ENCODE assay signal across 14 cellular contexts in genomic region chr7:72336887-72337821, GRCh38.
DNase-seq lines count a peak whose midpoint lies in the region; ATAC-seq and TF ChIP-seq lines count a peak whose summit lies in the region.
"Had no signal": no experiment of that assay in that cellular context is flagged by ENCODE, and none has a peak within 500 bp of the region (broad histone marks: within the 10 kb centered on the region; RNA-seq: fewer than 3 reads in every experiment).

No MANE protein-coding gene starts in this region.

- H3K27me3 Mint-ChIP-seq in stimulated activated naive B cell treated with anti-CD40 and anti-IgM and Interleukin-4, amounts not matched to agents 10 μg/mL and 1 μg/mL and 100 μg/mL, for 72 hours: peaks cover 53 to 63% of the 10 kb centered on the region in 2 donors
- no peaks in the 10 kb centered on the region for H3K27me3 Mint-ChIP-seq in Caco-2 (ENCODE audit: insufficient read depth, unreplicated experiment)

- intact Hi-C loops in left cardiac atrium (cut with DNase I) (no loop called here), Caco-2 (cut with micrococcal nuclease; ENCODE audit: unreplicated experiment) (no loop called here)

- H3K36me3 Mint-ChIP-seq in stimulated activated naive B cell treated with anti-CD40 and anti-IgM and Interleukin-4, amounts not matched to agents 10 μg/mL and 1 μg/mL and 100 μg/mL, for 72 hours: peaks cover 0 to 5% of the 10 kb centered on the region in 2 donors
- no peaks in the 10 kb centered on the region for H3K36me3 Mint-ChIP-seq in Caco-2 (ENCODE audit: insufficient read depth, unreplicated experiment)
- H3K36me3 Mint-ChIP-seq: activated CD4-positive, alpha-beta memory T cell treated with anti-CD3 and anti-CD28 coated beads for 36 hours had no signal

- H3K27ac ChIP-seq in cardiac muscle cell: no peak overlapping the region
- no peak overlapping the region for H3K27ac ChIP-seq in WERI-Rb-1

- CTCF ChIA-PET in Caco-2 (lab: Charles Lee): no interaction called here

- peaks cover 15 to 17% of the 10 kb centered on the region in 2 donors for H3K9me3 Mint-ChIP-seq in stimulated activated naive B cell treated with anti-CD40 and anti-IgM and Interleukin-4, amounts not matched to agents 10 μg/mL and 1 μg/mL and 100 μg/mL, for 72 hours
- peaks cover 10% of the 10 kb centered on the region for H3K9me3 Mint-ChIP-seq in Caco-2 (ENCODE audit: unreplicated experiment)

- peaks cover 5 to 8% of the 10 kb centered on the region in 2 donors for H3K4me1 Mint-ChIP-seq in stimulated activated naive B cell treated with anti-CD40 and anti-IgM and Interleukin-4, amounts not matched to agents 10 μg/mL and 1 μg/mL and 100 μg/mL, for 72 hours
- no peaks in the 10 kb centered on the region for H3K4me1 Mint-ChIP-seq in Caco-2 (ENCODE audit: low read depth, unreplicated experiment)

- no peak for TF ChIP-seq CTCF in cardiac muscle cell (IDR thresholded peaks at IDR 0.05; ENCODE audit: low read depth, low read length)
- no peak for TF ChIP-seq CTCF in WERI-Rb-1 (IDR thresholded peaks at IDR 0.05; ENCODE audit: low read depth, low read length)
- no peak for TF ChIP-seq CTCF in Caco-2 (IDR thresholded peaks at IDR 0.05; ENCODE audit: insufficient read depth in 1 of 2, low read depth in 1 of 2, low read length in 1 of 2, severe bottlenecking in 1 of 2, unreplicated experiment in 1 of 2)

- POLR2A ChIA-PET in Caco-2 (lab: Charles Lee): no interaction called here

- H3K4me1 ChIP-seq in cardiac muscle cell (ENCODE audit: low read depth) (peaks cover 4% of the 10 kb centered on the region), iPS-15b (ENCODE audit: control insufficient read depth, insufficient read depth, low read length) (peaks cover 2% of the 10 kb centered on the region), Caco-2 (no peaks in the 10 kb centered on the region)

- peak overlapping the region; percentile 62 for H3K9ac ChIP-seq in iPS-15b (ENCODE audit: low read depth, low read length)

- no TSS peak for BruUV-seq in Caco-2 (replicated peaks; lab: Mats Ljungman, UMichigan)

- H3K9me3 ChIP-seq in cardiac muscle cell (ENCODE audit: low read depth) (no peaks in the 10 kb centered on the region), WERI-Rb-1 (ENCODE audit: severe bottlenecking) (no peaks in the 10 kb centered on the region), iPS-15b (ENCODE audit: control insufficient read depth, insufficient read depth, low read length) (no peaks in the 10 kb centered on the region), Caco-2 (no peaks in the 10 kb centered on the region)

- peaks cover 46% of the 10 kb centered on the region for H3K27me3 ChIP-seq in cardiac muscle cell
- H3K27me3 ChIP-seq in WERI-Rb-1 (ENCODE audit: insufficient read depth, low read depth, severe bottlenecking): peaks cover 58% of the 10 kb centered on the region
- H3K27me3 ChIP-seq in iPS-15b (ENCODE audit: control insufficient read depth, insufficient read depth, low read length): peaks cover 30% of the 10 kb centered on the region
- no peaks in the 10 kb centered on the region for H3K27me3 ChIP-seq in Caco-2 (replicated peaks; ENCODE audit: control insufficient read depth, insufficient read depth, low read length)

- ATAC-seq in left cardiac atrium: no peak
- no peak for ATAC-seq in stimulated activated naive B cell treated with anti-CD40 and anti-IgM and Interleukin-4, amounts not matched to agents 10 μg/mL and 1 μg/mL and 100 μg/mL, for 72 hours (replicated peaks)
- ATAC-seq: activated naive CD4-positive, alpha-beta T cell treated with anti-CD3 and anti-CD28 coated beads, Interleukin-2, amount 50 U/mL, for 72 hours had no signal

- H3K4me3 Mint-ChIP-seq in stimulated activated naive B cell treated with anti-CD40 and anti-IgM and Interleukin-4, amounts not matched to agents 10 μg/mL and 1 μg/mL and 100 μg/mL, for 72 hours: peak overlapping the region in 1 of 2 donors; percentile 29
- no peak overlapping the region for H3K4me3 Mint-ChIP-seq in Caco-2 (ENCODE audit: unreplicated experiment)
- H3K4me3 Mint-ChIP-seq: activated CD4-positive, alpha-beta memory T cell treated with anti-CD3 and anti-CD28 coated beads for 36 hours had no signal

- no peaks in the 10 kb centered on the region for H3K36me3 ChIP-seq in cardiac muscle cell
- no peaks in the 10 kb centered on the region for H3K36me3 ChIP-seq in WERI-Rb-1
- H3K36me3 ChIP-seq in iPS-15b (ENCODE audit: control insufficient read depth, insufficient read depth, low read length): no peaks in the 10 kb centered on the region
- no peaks in the 10 kb centered on the region for H3K36me3 ChIP-seq in Caco-2 (ENCODE audit: control insufficient read depth, insufficient read depth, low read length)

- DNase-seq in cardiac muscle cell (ENCODE audit: low read depth in 1 of 2, low spot score in 1 of 2): peak in 1 of 2 donors; percentile 13
- DNase-seq in left cardiac atrium: no peak
- no peak for DNase-seq in WERI-Rb-1
- DNase-seq in stimulated activated naive B cell treated with anti-CD40 and anti-IgM and Interleukin-4, amounts not matched to agents 10 μg/mL and 1 μg/mL and 100 μg/mL, for 72 hours: no peak
- DNase-seq in NK-92 (lab: John Stamatoyannopoulos, UW; ENCODE audit: unreplicated experiment): no peak
- DNase-seq in Caco-2: no peak
- no peak for DNase-seq in NCI-H2081 (lab: John Stamatoyannopoulos, UW)
- DNase-seq: activated CD4-positive, alpha-beta memory T cell treated with anti-CD3 and anti-CD28 coated beads for 36 hours; DMS79 treated with DMSO at 0.1 percent for 48 hours; effector CD8-positive, alpha-beta T cell; NK-92 treated with Interleukin-12 subunit alpha and Interleukin-12 subunit beta, amount 100 ng/mL, for 24 hours; small intestine had no signal

- H3K4me3 ChIP-seq in cardiac muscle cell (peak overlapping the region; percentile 32), WERI-Rb-1 (ENCODE audit: low read depth, low read length) (peak overlapping the region; percentile 6; the same call in 1 of the 2 replicates), iPS-15b (ENCODE audit: low read depth, low read length) (peak overlapping the region; percentile 72), Caco-2 (ENCODE audit: low read depth, low read length) (no peak overlapping the region)

- H3K27ac Mint-ChIP-seq in stimulated activated naive B cell treated with anti-CD40 and anti-IgM and Interleukin-4, amounts not matched to agents 10 μg/mL and 1 μg/mL and 100 μg/mL, for 72 hours: peak overlapping the region; percentile 88
- H3K27ac Mint-ChIP-seq in Caco-2 (ENCODE audit: unreplicated experiment): no peak overlapping the region
- H3K27ac Mint-ChIP-seq: activated CD4-positive, alpha-beta memory T cell treated with anti-CD3 and anti-CD28 coated beads for 36 hours; activated naive CD4-positive, alpha-beta T cell treated with anti-CD3 and anti-CD28 coated beads, Interleukin-2, amount 50 U/mL, for 72 hours had no signal
